In the genomic region with DNA sequence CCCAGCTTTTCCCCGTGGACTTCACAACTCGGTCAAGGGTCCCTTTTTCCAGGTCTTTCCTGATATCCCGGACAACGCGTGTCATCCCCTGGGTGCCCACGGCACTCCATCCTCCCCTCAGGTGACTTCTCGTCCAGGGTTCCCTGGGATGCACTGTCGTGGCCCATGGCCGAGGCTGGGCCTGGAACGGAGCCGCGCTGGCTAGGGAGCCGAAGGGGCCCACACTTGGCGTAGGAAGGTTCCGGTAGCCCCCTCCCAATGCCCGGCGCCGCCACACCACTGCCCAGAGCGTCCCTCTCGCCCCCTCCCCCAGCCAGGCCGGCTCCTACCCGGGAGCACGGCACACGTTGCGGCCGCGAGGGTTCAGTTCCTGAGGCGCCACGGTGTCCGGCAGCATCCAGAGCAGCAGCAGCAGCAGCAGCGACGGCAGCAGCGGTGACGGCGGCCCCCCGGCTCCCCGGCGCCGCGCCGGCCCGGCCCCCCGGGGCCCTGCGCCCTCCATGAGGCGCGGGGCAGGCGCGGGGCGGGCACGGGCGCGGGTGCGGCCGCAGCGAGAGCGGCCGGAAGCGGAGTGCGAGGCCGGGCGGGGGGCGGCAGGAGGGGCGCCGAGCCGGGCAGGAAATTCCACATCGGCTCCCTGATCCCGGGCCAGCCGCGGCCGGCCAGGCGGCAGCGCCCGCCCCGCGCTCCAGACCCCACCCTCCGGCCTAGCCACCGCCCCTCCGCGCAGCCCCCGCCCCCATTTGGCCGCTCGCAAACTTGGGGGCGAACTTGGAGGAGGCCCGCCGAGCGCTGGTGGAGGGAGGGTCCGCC, we compare ENCODE assay signal across 8 cellular contexts. TPM values are rescaled to one million over a fixed set of nuclear protein-coding genes. Genes with fewer than 3 reads are reported as not detected.
DNase-seq lines count a peak whose midpoint lies in the region; ATAC-seq and TF ChIP-seq lines count a peak whose summit lies in the region.

A gene with protein sequence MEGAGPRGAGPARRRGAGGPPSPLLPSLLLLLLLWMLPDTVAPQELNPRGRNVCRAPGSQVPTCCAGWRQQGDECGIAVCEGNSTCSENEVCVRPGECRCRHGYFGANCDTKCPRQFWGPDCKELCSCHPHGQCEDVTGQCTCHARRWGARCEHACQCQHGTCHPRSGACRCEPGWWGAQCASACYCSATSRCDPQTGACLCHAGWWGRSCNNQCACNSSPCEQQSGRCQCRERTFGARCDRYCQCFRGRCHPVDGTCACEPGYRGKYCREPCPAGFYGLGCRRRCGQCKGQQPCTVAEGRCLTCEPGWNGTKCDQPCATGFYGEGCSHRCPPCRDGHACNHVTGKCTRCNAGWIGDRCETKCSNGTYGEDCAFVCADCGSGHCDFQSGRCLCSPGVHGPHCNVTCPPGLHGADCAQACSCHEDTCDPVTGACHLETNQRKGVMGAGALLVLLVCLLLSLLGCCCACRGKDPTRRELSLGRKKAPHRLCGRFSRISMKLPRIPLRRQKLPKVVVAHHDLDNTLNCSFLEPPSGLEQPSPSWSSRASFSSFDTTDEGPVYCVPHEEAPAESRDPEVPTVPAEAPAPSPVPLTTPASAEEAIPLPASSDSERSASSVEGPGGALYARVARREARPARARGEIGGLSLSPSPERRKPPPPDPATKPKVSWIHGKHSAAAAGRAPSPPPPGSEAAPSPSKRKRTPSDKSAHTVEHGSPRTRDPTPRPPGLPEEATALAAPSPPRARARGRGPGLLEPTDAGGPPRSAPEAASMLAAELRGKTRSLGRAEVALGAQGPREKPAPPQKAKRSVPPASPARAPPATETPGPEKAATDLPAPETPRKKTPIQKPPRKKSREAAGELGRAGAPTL (minus strand): TSS at position 573 of the 813 bp plus-strand sequence. CDS start 71 bp downstream, at position 502.

- H3K9me3 ChIP-seq in gastrocnemius medialis: no peaks in the 10 kb centered on the region

- intact Hi-C loops in gastrocnemius medialis (cut with DNase I; ENCODE audit: low total_unique reads): no loop called here

- peaks cover 0 to 7% of the 10 kb centered on the region in 2 donors for H3K36me3 ChIP-seq in gastrocnemius medialis

- H3K36me3 Mint-ChIP-seq in activated T-cell treated with anti-CD3 and anti-CD28 coated beads, Interleukin-2, amount 50 U/mL, for 72 hours (ENCODE audit: insufficient read depth in 2 of 2): no peaks in the 10 kb centered on the region
- no peaks in the 10 kb centered on the region for H3K36me3 Mint-ChIP-seq in activated naive CD8-positive, alpha-beta T cell treated with anti-CD3 and anti-CD28 coated beads, Interleukin-2, amount 10 ng/mL, durations not matched to agents 7 days and 5 days

- peak; percentile 10 to 43 for ATAC-seq in activated T-cell treated with anti-CD3 and anti-CD28 coated beads, Interleukin-2, amount 50 U/mL, for 72 hours (replicated peaks in 1 of 2)
- peak; percentile 27 for ATAC-seq in activated naive CD8-positive, alpha-beta T cell treated with anti-CD3 and anti-CD28 coated beads, Interleukin-2, amount 10 ng/mL, durations not matched to agents 7 days and 5 days (ENCODE audit: low read depth)
- peak in 1 of 2 donors; percentile 22 for ATAC-seq in gastrocnemius medialis
- no peak for ATAC-seq in HG03354 (IDR thresholded peaks at IDR 0.05; ENCODE audit: poor library complexity, severe bottlenecking, unreplicated experiment)

- peak within 1 kb of the TSS; percentile 60 for H3K4me3 ChIP-seq in iPS-11a (ENCODE audit: low read depth, low read length)
- H3K4me3 ChIP-seq in gastrocnemius medialis: peak within 1 kb of the TSS; percentile 57 to 76 (median 60)

- H3K4me1 Mint-ChIP-seq in activated T-cell treated with anti-CD3 and anti-CD28 coated beads, Interleukin-2, amount 50 U/mL, for 72 hours (ENCODE audit: low read depth): peaks cover 15% of the 10 kb centered on the region
- peaks cover 9% of the 10 kb centered on the region for H3K4me1 Mint-ChIP-seq in activated naive CD8-positive, alpha-beta T cell treated with anti-CD3 and anti-CD28 coated beads, Interleukin-2, amount 10 ng/mL, durations not matched to agents 7 days and 5 days

- no peak for DNase-seq in activated T-cell treated with anti-CD3 and anti-CD28 coated beads, Interleukin-2, amount 50 U/mL, for 72 hours
- DNase-seq in activated T-cell treated with anti-CD3 and anti-CD28 coated beads, Interleukin-2, amount 50 U/mL, for 1 hour: no peak
- peak; percentile 40 for DNase-seq in activated naive CD8-positive, alpha-beta T cell treated with anti-CD3 and anti-CD28 coated beads, Interleukin-2, amount 10 ng/mL, durations not matched to agents 7 days and 5 days
- DNase-seq in gastrocnemius medialis (no peak), GOT3 (lab: John Stamatoyannopoulos, UW) (no peak), NCI-H524 (lab: John Stamatoyannopoulos, UW) (no peak)

- peaks cover 0 to 14% of the 10 kb centered on the region in 2 donors for H3K4me1 ChIP-seq in gastrocnemius medialis

- TF ChIP-seq POLR2A in gastrocnemius medialis (IDR thresholded peaks at IDR 0.05): no peak

- H3K27me3 ChIP-seq in gastrocnemius medialis: peaks cover 20 to 34% (median 24%) of the 10 kb centered on the region in 3 donors

- TF ChIP-seq CTCF in gastrocnemius medialis (IDR thresholded peaks at IDR 0.05 in 4 of 5, conservative IDR thresholded peaks at IDR 0.05 in 1 of 5): no peak

- POLR2A ChIA-PET in activated naive CD8-positive, alpha-beta T cell treated with anti-CD3 and anti-CD28 coated beads, Interleukin-2, amount 10 ng/mL, durations not matched to agents 7 days and 5 days (lab: Charles Lee): no interaction called here

- in situ Hi-C loops in gastrocnemius medialis (cut with MboI; ENCODE audit: low sequenced_read_pairs in 4 of 4): loop anchor here in 1 of 4 donors (25.0 kb wide), 1 partner anchor 250 kb away; no protein-coding TSS in a partner anchor

- H3K9me3 Mint-ChIP-seq in activated T-cell treated with anti-CD3 and anti-CD28 coated beads, Interleukin-2, amount 50 U/mL, for 72 hours: no peaks in the 10 kb centered on the region
- H3K9me3 Mint-ChIP-seq in activated naive CD8-positive, alpha-beta T cell treated with anti-CD3 and anti-CD28 coated beads, Interleukin-2, amount 10 ng/mL, durations not matched to agents 7 days and 5 days: no peaks in the 10 kb centered on the region

- H3K27ac ChIP-seq in gastrocnemius medialis: peak within 1 kb of the TSS; percentile 67 to 78 (median 72)

- peaks cover 51% of the 10 kb centered on the region for H3K27me3 Mint-ChIP-seq in activated T-cell treated with anti-CD3 and anti-CD28 coated beads, Interleukin-2, amount 50 U/mL, for 72 hours (ENCODE audit: low read depth)
- peaks cover 50% of the 10 kb centered on the region for H3K27me3 Mint-ChIP-seq in activated naive CD8-positive, alpha-beta T cell treated with anti-CD3 and anti-CD28 coated beads, Interleukin-2, amount 10 ng/mL, durations not matched to agents 7 days and 5 days

- peak within 1 kb of the TSS; percentile 62 to 81 for H3K4me3 Mint-ChIP-seq in activated T-cell treated with anti-CD3 and anti-CD28 coated beads, Interleukin-2, amount 50 U/mL, for 72 hours
- peak within 1 kb of the TSS; percentile 77 for H3K4me3 Mint-ChIP-seq in activated naive CD8-positive, alpha-beta T cell treated with anti-CD3 and anti-CD28 coated beads, Interleukin-2, amount 10 ng/mL, durations not matched to agents 7 days and 5 days

- no peak within 1 kb of the TSS for H3K27ac Mint-ChIP-seq in activated T-cell treated with anti-CD3 and anti-CD28 coated beads, Interleukin-2, amount 50 U/mL, for 72 hours
- no peak within 1 kb of the TSS for H3K27ac Mint-ChIP-seq in activated naive CD8-positive, alpha-beta T cell treated with anti-CD3 and anti-CD28 coated beads, Interleukin-2, amount 10 ng/mL, durations not matched to agents 7 days and 5 days

RNA-seq across cellular contexts. Expression of the gene that starts here (rescaled TPM):
- 1 to 10 TPM; 1.0 to 1.4 TPM for total RNA-seq in activated T-cell treated with anti-CD3 and anti-CD28 coated beads, Interleukin-2, amount 50 U/mL, for 72 hours
- total RNA-seq in activated naive CD8-positive, alpha-beta T cell treated with anti-CD3 and anti-CD28 coated beads, Interleukin-2, amount 10 ng/mL, durations not matched to agents 7 days and 5 days: 1 to 10 TPM; 1.5 to 1.7 TPM
- 1 to 10 TPM; 1.8 to 4.0 (median 2.3) TPM for total RNA-seq in gastrocnemius medialis
